In the genomic region with DNA sequence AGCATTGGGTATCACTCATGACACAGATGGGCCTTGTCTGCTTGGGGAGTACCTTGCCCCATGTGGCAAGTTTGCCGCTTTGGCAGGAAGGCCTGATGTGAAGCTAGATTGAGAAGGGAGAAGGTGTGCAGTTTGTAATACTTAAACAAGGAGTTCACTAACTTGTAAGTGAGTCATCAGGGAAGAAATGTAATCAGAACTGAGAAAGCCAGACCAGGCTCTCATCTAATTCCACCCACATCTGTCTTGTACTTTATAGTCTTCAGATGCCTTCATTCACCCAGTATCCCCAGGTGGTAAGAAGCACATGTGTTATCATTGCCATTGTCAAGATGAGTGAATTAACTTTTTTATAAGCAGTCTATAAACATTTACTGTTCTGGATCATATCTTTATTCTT, we compare ENCODE assay signal across 14 cellular contexts.
DNase-seq lines count a peak whose midpoint lies in the region; ATAC-seq and TF ChIP-seq lines count a peak whose summit lies in the region.
"Had no signal": no experiment of that assay in that cellular context is flagged by ENCODE, and none has a peak within 500 bp of the region (broad histone marks: within the 10 kb centered on the region; RNA-seq: fewer than 3 reads in every experiment).

No MANE protein-coding gene starts in this region.

- no peaks in the 10 kb centered on the region for H3K4me1 Mint-ChIP-seq in stimulated activated effector memory CD8-positive, alpha-beta T cell treated with anti-CD3 and anti-CD28 coated beads, Interleukin-12 subunit alpha, Interleukin-12 subunit beta, amount 100 ng/mL, for 72 hours
- H3K4me1 Mint-ChIP-seq: naive B cell had no signal

- H3K79me2 ChIP-seq in smooth muscle cell (ENCODE audit: low read depth) = no peaks in the 10 kb centered on the region

- H3K27ac Mint-ChIP-seq in stimulated activated effector memory CD8-positive, alpha-beta T cell treated with anti-CD3 and anti-CD28 coated beads, Interleukin-12 subunit alpha, Interleukin-12 subunit beta, amount 100 ng/mL, for 72 hours = no peak overlapping the region
- H3K27ac Mint-ChIP-seq: naive B cell had no signal

- H3K9me3 ChIP-seq in smooth muscle cell (replicated peaks; ENCODE audit: low read depth) = no peaks in the 10 kb centered on the region

- no peak for TF ChIP-seq CTCF in smooth muscle cell (IDR thresholded peaks at IDR 0.05; ENCODE audit: borderline replicate concordance, insufficient read depth, poor library complexity, severe bottlenecking)

- H4K20me1 ChIP-seq in smooth muscle cell (ENCODE audit: low read depth) = no peaks in the 10 kb centered on the region

- no peak overlapping the region for H3K4me3 ChIP-seq in smooth muscle cell

- peak; percentile 47 for ATAC-seq in GM19035 (IDR thresholded peaks at IDR 0.05; ENCODE audit: unreplicated experiment)
- peak; percentile 63 for ATAC-seq in HG02759 (IDR thresholded peaks at IDR 0.05; ENCODE audit: unreplicated experiment)
- peak; percentile 32 for ATAC-seq in stimulated activated effector memory CD8-positive, alpha-beta T cell treated with anti-CD3 and anti-CD28 coated beads, Interleukin-12 subunit alpha, Interleukin-12 subunit beta, amount 100 ng/mL, for 72 hours

- H3K36me3 ChIP-seq in smooth muscle cell (ENCODE audit: low read depth) = no peaks in the 10 kb centered on the region
- H3K36me3 ChIP-seq: brain microvascular endothelial cell had no signal

- WGBS in smooth muscle cell (ENCODE audit: low lambda C conversion rate) = 57% methylated on average over 1 of the region's 1 CpG

- no peaks in the 10 kb centered on the region for H3K9me3 Mint-ChIP-seq in stimulated activated effector memory CD8-positive, alpha-beta T cell treated with anti-CD3 and anti-CD28 coated beads, Interleukin-12 subunit alpha, Interleukin-12 subunit beta, amount 100 ng/mL, for 72 hours

- no peak overlapping the region for H3K27ac ChIP-seq in smooth muscle cell (ENCODE audit: low read depth)
- H3K27ac ChIP-seq: brain microvascular endothelial cell, epithelial cell of prostate had no signal

- H3K4me2 ChIP-seq in smooth muscle cell = no peak overlapping the region

- intact Hi-C loops in posterior vena cava (cut with DNase I) = no loop called here

- no peak overlapping the region for H3K9ac ChIP-seq in smooth muscle cell (ENCODE audit: low read depth)

- no peaks in the 10 kb centered on the region for H3F3A ChIP-seq in smooth muscle cell (ENCODE audit: low read depth)

- no peaks in the 10 kb centered on the region for H3K27me3 ChIP-seq in smooth muscle cell (ENCODE audit: low read depth)
- H3K27me3 ChIP-seq: brain microvascular endothelial cell had no signal

- H3K4me3 Mint-ChIP-seq in stimulated activated effector memory CD8-positive, alpha-beta T cell treated with anti-CD3 and anti-CD28 coated beads, Interleukin-12 subunit alpha, Interleukin-12 subunit beta, amount 100 ng/mL, for 72 hours = no peak overlapping the region
- H3K4me3 Mint-ChIP-seq: immature natural killer cell, naive B cell had no signal

- H3K36me3 Mint-ChIP-seq in stimulated activated effector memory CD8-positive, alpha-beta T cell treated with anti-CD3 and anti-CD28 coated beads, Interleukin-12 subunit alpha, Interleukin-12 subunit beta, amount 100 ng/mL, for 72 hours = no peaks in the 10 kb centered on the region
- H3K36me3 Mint-ChIP-seq: naive B cell had no signal

- no peak overlapping the region for H2AFZ ChIP-seq in smooth muscle cell (ENCODE audit: low read depth)

- DNase-seq in NCI-H226 = peak; percentile 55
- DNase-seq in stimulated activated effector memory CD8-positive, alpha-beta T cell treated with anti-CD3 and anti-CD28 coated beads, Interleukin-12 subunit alpha, Interleukin-12 subunit beta, amount 100 ng/mL, for 72 hours (ENCODE audit: low spot score in 2 of 2) = no peak
- DNase-seq in NCI-H82 treated with DMSO at 0.1 percent for 48 hours (lab: John Stamatoyannopoulos, UW; ENCODE audit: unreplicated experiment) = no peak
- DNase-seq in posterior vena cava (ENCODE audit: low spot score) = no peak
- no peak for DNase-seq in smooth muscle cell (lab: John Stamatoyannopoulos, UW; ENCODE audit: unreplicated experiment)
- DNase-seq: activated CD8-positive, alpha-beta memory T cell treated with anti-CD3 and anti-CD28 coated beads, Interleukin-2, amount 50 U/mL, for 48 hours; brain microvascular endothelial cell; immature natural killer cell; naive B cell; NCI-H1092; NK-92 treated with Interleukin-12 subunit alpha and Interleukin-12 subunit beta, amount 100 ng/mL, for 24 hours had no signal

- H3K4me1 ChIP-seq in smooth muscle cell (ENCODE audit: low read depth) = no peaks in the 10 kb centered on the region
